In the genomic region with DNA sequence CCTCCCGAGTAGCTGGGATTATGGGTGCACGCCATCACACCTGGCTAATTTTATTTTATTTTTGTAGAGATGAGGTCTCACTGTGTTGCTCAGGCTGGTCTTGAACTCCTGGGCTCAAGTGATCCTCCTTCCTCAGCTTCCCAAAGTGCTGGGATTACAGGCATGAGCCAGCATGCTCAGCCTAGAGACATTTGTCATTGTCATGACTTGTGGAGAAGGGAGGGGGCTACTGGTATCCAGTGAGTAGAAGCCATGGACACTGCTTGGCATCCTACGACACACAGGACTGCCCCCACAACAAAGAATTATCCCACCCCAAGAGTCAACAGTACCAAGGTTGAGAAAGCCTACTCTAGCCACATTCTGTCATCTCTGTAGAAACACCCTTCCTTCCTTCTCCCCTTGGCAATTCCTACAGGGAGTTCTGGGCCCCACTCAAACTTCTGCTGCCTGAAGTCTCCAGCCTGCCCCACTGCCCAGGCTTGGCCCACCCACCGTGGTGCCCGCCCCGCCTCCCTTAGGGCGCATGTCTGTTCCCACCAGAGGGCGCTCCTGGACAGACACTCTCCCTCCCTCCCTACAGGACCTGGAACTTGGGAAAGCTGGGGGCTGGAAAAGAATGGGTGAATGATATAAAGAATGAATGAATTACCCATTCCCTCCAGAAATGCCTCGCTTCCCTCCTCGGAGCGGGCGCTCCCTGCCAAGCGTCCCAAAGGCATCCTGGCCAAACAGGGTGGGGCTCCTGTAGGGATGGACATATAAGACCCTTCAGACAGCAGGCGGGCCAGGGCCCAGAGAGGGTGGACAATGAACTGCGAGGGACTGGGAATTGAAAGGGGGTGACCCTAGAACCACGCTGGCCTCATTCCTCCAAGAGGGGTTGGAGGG, we compare ENCODE assay signal across 9 cellular contexts. TPM values are rescaled to one million over a fixed set of nuclear protein-coding genes. Genes with fewer than 3 reads are reported as not detected.
DNase-seq lines count a peak whose midpoint lies in the region; ATAC-seq and TF ChIP-seq lines count a peak whose summit lies in the region.
"Had no signal": no experiment of that assay in that cellular context is flagged by ENCODE, and none has a peak within 500 bp of the region (broad histone marks: within the 10 kb centered on the region; RNA-seq: fewer than 3 reads in every experiment).

No MANE protein-coding gene starts in this region.

- H3K4me1 ChIP-seq in PC-3 (ENCODE audit: insufficient read depth, low read length) (peaks cover 35% of the 10 kb centered on the region), fibroblast of lung (ENCODE audit: control insufficient read depth, extremely low read depth, insufficient read depth, low read length) (peaks cover 14% of the 10 kb centered on the region)

- peak; percentile 79 for DNase-seq in CMK (ENCODE audit: low read depth)
- DNase-seq in HuH-7 (ENCODE audit: low spot score), result peak; percentile 81
- DNase-seq in PC-3, result peak; percentile 78
- peak; percentile 88 to 89 for DNase-seq in activated T-cell treated with anti-CD3 and anti-CD28 coated beads, Interleukin-2, amount 50 U/mL, for 48 hours
- peak; percentile 65 to 80 for DNase-seq in fibroblast of lung (ENCODE audit: low read depth in 2 of 2)
- peak; percentile 82 for DNase-seq in natural killer cell
- peak; percentile 70 to 72 for DNase-seq in stimulated activated naive CD8-positive, alpha-beta T cell treated with anti-CD3 and anti-CD28 coated beads, Interleukin-15, amount 100 ng/mL, for 72 hours

- CTCF ChIA-PET in PC-3 (lab: Charles Lee), result interaction anchor here (0.5 to 1.1 kb wide), 4 partner anchors 11 to 53 kb away, joined by 3 to 21 read pairs (median 6); no protein-coding TSS in a partner anchor

- no peak overlapping the region for H3K9ac ChIP-seq in PC-3 (ENCODE audit: low read length)
- H3K9ac ChIP-seq in fibroblast of lung (ENCODE audit: insufficient read depth, low read length), result peak overlapping the region; percentile 2

- H3K36me3 ChIP-seq in PC-3 (ENCODE audit: low read depth, low read length) (no peaks in the 10 kb centered on the region), fibroblast of lung (ENCODE audit: control insufficient read depth, insufficient read depth, low read length) (no peaks in the 10 kb centered on the region)

- intact Hi-C loops in PC-3 (cut with micrococcal nuclease) (loop anchor here (2.0 kb wide), 1 partner anchor 71 kb away; a partner anchor contains a TSS), natural killer cell (cut with micrococcal nuclease) (loop anchor here (1.0 to 5.0 kb wide), 2 partner anchors 13 to 42 kb away; a partner anchor contains a TSS)

- POLR2A ChIA-PET in PC-3 (lab: Charles Lee; ENCODE audit: unreplicated experiment), result no interaction called here

- H3K27ac Mint-ChIP-seq in natural killer cell, result peak overlapping the region; percentile 99 to 100
- peak overlapping the region; percentile 72 to 81 for H3K27ac Mint-ChIP-seq in stimulated activated naive CD8-positive, alpha-beta T cell treated with anti-CD3 and anti-CD28 coated beads, Interleukin-15, amount 100 ng/mL, for 72 hours

- H3K9me3 Mint-ChIP-seq in natural killer cell, result no peaks in the 10 kb centered on the region
- H3K9me3 Mint-ChIP-seq in stimulated activated naive CD8-positive, alpha-beta T cell treated with anti-CD3 and anti-CD28 coated beads, Interleukin-15, amount 100 ng/mL, for 72 hours, result no peaks in the 10 kb centered on the region

- H3K4me1 Mint-ChIP-seq in natural killer cell, result peaks cover 35 to 50% of the 10 kb centered on the region in 2 donors
- peaks cover 50% of the 10 kb centered on the region for H3K4me1 Mint-ChIP-seq in stimulated activated naive CD8-positive, alpha-beta T cell treated with anti-CD3 and anti-CD28 coated beads, Interleukin-15, amount 100 ng/mL, for 72 hours

- no peaks in the 10 kb centered on the region for H3F3A ChIP-seq in PC-3 (ENCODE audit: low read length, unreplicated experiment)

- no peaks in the 10 kb centered on the region for H3K36me3 Mint-ChIP-seq in natural killer cell

- H3K9me2 ChIP-seq in PC-3 (replicated peaks; ENCODE audit: low read length), result no peaks in the 10 kb centered on the region

- no TSS peak for BruUV-seq in PC-3 (replicated peaks; lab: Mats Ljungman, UMichigan)

- H3K4me3 ChIP-seq in PC-3 (ENCODE audit: low read length) (no peak overlapping the region), fibroblast of lung (replicated peaks in 1 of 4; ENCODE audit: control extremely low read depth in 1 of 4, insufficient read depth in 1 of 4, low read depth in 3 of 4, low read length in 4 of 4) (no peak overlapping the region)

- H2AFZ ChIP-seq in PC-3 (ENCODE audit: low read length), result 0 out of 2 replicates have a peak overlapping the region, but pooled peaks have one; percentile 32
- no peak overlapping the region for H2AFZ ChIP-seq in fibroblast of lung (ENCODE audit: low read length)

- ATAC-seq in PC-3 (peak; percentile 36), natural killer cell (peak in 2 of 3 donors; percentile 18 to 20), GM21723 (IDR thresholded peaks at IDR 0.05; ENCODE audit: unreplicated experiment) (no peak)
- ATAC-seq in stimulated activated naive CD8-positive, alpha-beta T cell treated with anti-CD3 and anti-CD28 coated beads, Interleukin-15, amount 100 ng/mL, for 72 hours, result no peak

- H3K27ac ChIP-seq in PC-3 (ENCODE audit: low read length) (no peak overlapping the region), fibroblast of lung (ENCODE audit: insufficient read depth, low read length) (no peak overlapping the region)

- H3K79me2 ChIP-seq in PC-3 (ENCODE audit: low read length) (no peaks in the 10 kb centered on the region), fibroblast of lung (ENCODE audit: control insufficient read depth, insufficient read depth, low read length) (no peaks in the 10 kb centered on the region)

- TF ChIP-seq CTCF in PC-3 (conservative IDR thresholded peaks at IDR 0.05; ENCODE audit: low read depth, low read length), result peak; percentile 79
- TF ChIP-seq CTCF in fibroblast of lung (conservative IDR thresholded peaks at IDR 0.05 in 1 of 2, IDR thresholded peaks at IDR 0.05 in 1 of 2; ENCODE audit: low read depth in 1 of 2, low read length in 2 of 2), result peak; percentile 77 to 83
- peak; percentile 87 for TF ChIP-seq CTCF in natural killer cell (IDR thresholded peaks at IDR 0.05)

- no peaks in the 10 kb centered on the region for H4K20me1 ChIP-seq in PC-3 (ENCODE audit: low read length)
- no peaks in the 10 kb centered on the region for H4K20me1 ChIP-seq in fibroblast of lung (ENCODE audit: control insufficient read depth, extremely low read depth, insufficient read depth, low read length)

- H3K27me3 Mint-ChIP-seq in natural killer cell (ENCODE audit: low read depth in 2 of 2), result no peaks in the 10 kb centered on the region
- H3K27me3 Mint-ChIP-seq in stimulated activated naive CD8-positive, alpha-beta T cell treated with anti-CD3 and anti-CD28 coated beads, Interleukin-15, amount 100 ng/mL, for 72 hours, result no peaks in the 10 kb centered on the region

- H3K4me2 ChIP-seq in PC-3 (ENCODE audit: low read length) (no peak overlapping the region; the same call in 1 of the 2 replicates), fibroblast of lung (ENCODE audit: extremely low read depth, insufficient read depth, low read length) (no peak overlapping the region)

- H3K4me3 Mint-ChIP-seq in natural killer cell, result peak overlapping the region; percentile 25
- H3K4me3 Mint-ChIP-seq in stimulated activated naive CD8-positive, alpha-beta T cell treated with anti-CD3 and anti-CD28 coated beads, Interleukin-15, amount 100 ng/mL, for 72 hours, result peak overlapping the region in 1 of 2 donors; percentile 90

- H3K27me3 ChIP-seq in PC-3 (ENCODE audit: low read length), result no peaks in the 10 kb centered on the region
- H3K27me3 ChIP-seq in fibroblast of lung (ENCODE audit: control insufficient read depth, insufficient read depth, low read length), result no peaks in the 10 kb centered on the region

- no peaks in the 10 kb centered on the region for H3K9me3 ChIP-seq in PC-3 (ENCODE audit: low read length)
- H3K9me3 ChIP-seq in fibroblast of lung (ENCODE audit: control insufficient read depth, insufficient read depth, low read depth, low read length), result no peaks in the 10 kb centered on the region

RNA-seq across cellular contexts. Expression of a gene that starts 5.5 kb away (rescaled TPM):
- total RNA-seq in PC-3 (2014; rRNA removed), result 31.9 and 38.1 TPM in 2 replicates
- 168 and 246 TPM in 2 replicates for total RNA-seq in fibroblast of lung
- polyA plus RNA-seq in fibroblast of lung, result 303 and 488 TPM in 2 replicates
- polyA plus RNA-seq in fibroblast of lung (2012), result 529 and 765 TPM in 2 replicates
- polyA minus RNA-seq in fibroblast of lung (ENCODE audit: low replicate concordance), result 721 and 1,057 TPM in 2 replicates
- 100 to 1,000 TPM; 284 to 342 (median 334) TPM for total RNA-seq in natural killer cell

RNA-seq across cellular contexts. Expression of a gene that starts 43.8 kb away (rescaled TPM):
- 1.3 and 7.1 TPM in 2 replicates for total RNA-seq in PC-3 (2014; rRNA removed)
- 2.8 and 8.3 TPM in 2 replicates for total RNA-seq in fibroblast of lung
- 3.9 and 4.0 TPM in 2 replicates for polyA plus RNA-seq in fibroblast of lung
- 3.7 and 5.2 TPM in 2 replicates for polyA plus RNA-seq in fibroblast of lung (2012)
- polyA minus RNA-seq in fibroblast of lung (ENCODE audit: low replicate concordance), result 5.4 and 12.3 TPM in 2 replicates
- 10 to 100 TPM; 10.2 to 12.3 (median 11.1) TPM for total RNA-seq in natural killer cell

RNA-seq across cellular contexts. Expression of a gene that starts 44.3 kb away (rescaled TPM):
- total RNA-seq in PC-3 (2014; rRNA removed) (not detected in 2 replicates), fibroblast of lung (not detected in 2 replicates), natural killer cell (not detected)
- polyA plus RNA-seq in fibroblast of lung, result not detected in 2 replicates
- not detected in 2 replicates for polyA plus RNA-seq in fibroblast of lung (2012)
- polyA minus RNA-seq in fibroblast of lung (ENCODE audit: low replicate concordance), result not detected in 2 replicates
- total RNA-seq: T-helper 2 cell treated with Interferon-gamma antibody and Interleukin-4, amounts not matched to agents 100 ng/mL and 5 ng/mL, for 36 hours had no signal

RNA-seq across cellular contexts. Expression of a gene that starts 50.0 kb away (rescaled TPM):
- total RNA-seq in PC-3 (2014; rRNA removed) (0.29 and 0.40 TPM in 2 replicates), fibroblast of lung (0.26 TPM in 1 of 2 replicates, not detected in the other), natural killer cell (not detected)
- 0.05 and 0.49 TPM in 2 replicates for polyA plus RNA-seq in fibroblast of lung
- polyA plus RNA-seq in fibroblast of lung (2012), result 0.17 TPM in 1 of 2 replicates, not detected in the other
- polyA minus RNA-seq in fibroblast of lung (ENCODE audit: low replicate concordance), result not detected in 2 replicates

Comparison
In these comparisons a context has a peak if more than half of its experiments do, and no peak if none do; other contexts are left out.
1. ATAC-seq: peak in PC-3 (single experiment) and natural killer cell (2 of 3); none in stimulated activated naive CD8-positive, alpha-beta T cell treated with anti-CD3 and anti-CD28 coated beads, Interleukin-15, amount 100 ng/mL, for 72 hours (single experiment) and GM21723 (single experiment).
2. Peak in every context shown above with its lines, with median percentiles within 50 percentile points of each other: DNase-seq and CTCF ChIP-seq.